In genomic region chr11:67435727-67436458, GRCh38 we compare ENCODE assay signal across 1 cellular context.
TF ChIP-seq lines count a peak whose summit lies in the region.

No MANE protein-coding gene starts in this region.

TF ChIP-seq in GM12878, 131 proteins besides CTCF, POLR2A, EP300 and RAD21:
- TF ChIP-seq LARP7 (IDR thresholded peaks at IDR 0.05), result peak; percentile 21; the same call in 1 of the 2 replicates
- TF ChIP-seq, protein P1, sequence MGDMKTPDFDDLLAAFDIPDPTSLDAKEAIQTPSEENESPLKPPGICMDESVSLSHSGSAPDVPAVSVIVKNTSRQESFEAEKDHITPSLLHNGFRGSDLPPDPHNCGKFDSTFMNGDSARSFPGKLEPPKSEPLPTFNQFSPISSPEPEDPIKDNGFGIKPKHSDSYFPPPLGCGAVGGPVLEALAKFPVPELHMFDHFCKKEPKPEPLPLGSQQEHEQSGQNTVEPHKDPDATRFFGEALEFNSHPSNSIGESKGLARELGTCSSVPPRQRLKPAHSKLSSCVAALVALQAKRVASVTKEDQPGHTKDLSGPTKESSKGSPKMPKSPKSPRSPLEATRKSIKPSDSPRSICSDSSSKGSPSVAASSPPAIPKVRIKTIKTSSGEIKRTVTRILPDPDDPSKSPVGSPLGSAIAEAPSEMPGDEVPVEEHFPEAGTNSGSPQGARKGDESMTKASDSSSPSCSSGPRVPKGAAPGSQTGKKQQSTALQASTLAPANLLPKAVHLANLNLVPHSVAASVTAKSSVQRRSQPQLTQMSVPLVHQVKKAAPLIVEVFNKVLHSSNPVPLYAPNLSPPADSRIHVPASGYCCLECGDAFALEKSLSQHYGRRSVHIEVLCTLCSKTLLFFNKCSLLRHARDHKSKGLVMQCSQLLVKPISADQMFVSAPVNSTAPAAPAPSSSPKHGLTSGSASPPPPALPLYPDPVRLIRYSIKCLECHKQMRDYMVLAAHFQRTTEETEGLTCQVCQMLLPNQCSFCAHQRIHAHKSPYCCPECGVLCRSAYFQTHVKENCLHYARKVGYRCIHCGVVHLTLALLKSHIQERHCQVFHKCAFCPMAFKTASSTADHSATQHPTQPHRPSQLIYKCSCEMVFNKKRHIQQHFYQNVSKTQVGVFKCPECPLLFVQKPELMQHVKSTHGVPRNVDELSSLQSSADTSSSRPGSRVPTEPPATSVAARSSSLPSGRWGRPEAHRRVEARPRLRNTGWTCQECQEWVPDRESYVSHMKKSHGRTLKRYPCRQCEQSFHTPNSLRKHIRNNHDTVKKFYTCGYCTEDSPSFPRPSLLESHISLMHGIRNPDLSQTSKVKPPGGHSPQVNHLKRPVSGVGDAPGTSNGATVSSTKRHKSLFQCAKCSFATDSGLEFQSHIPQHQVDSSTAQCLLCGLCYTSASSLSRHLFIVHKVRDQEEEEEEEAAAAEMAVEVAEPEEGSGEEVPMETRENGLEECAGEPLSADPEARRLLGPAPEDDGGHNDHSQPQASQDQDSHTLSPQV (IDR thresholded peaks at IDR 0.05), result no peak
- no peak for TF ChIP-seq YBX1 (IDR thresholded peaks at IDR 0.05)
- TF ChIP-seq PRDM15 (CRISPR knock-in tag; IDR thresholded peaks at IDR 0.05), result no peak
- 0 out of 2 replicates have a peak, but pooled peaks have one; percentile 49 for TF ChIP-seq SMAD5 (IDR thresholded peaks at IDR 0.05; ENCODE audit: low read depth)
- peak; percentile 82 for TF ChIP-seq POLR2AphosphoS5 (IDR thresholded peaks at IDR 0.05; ENCODE audit: low read length)
- TF ChIP-seq, protein P2, sequence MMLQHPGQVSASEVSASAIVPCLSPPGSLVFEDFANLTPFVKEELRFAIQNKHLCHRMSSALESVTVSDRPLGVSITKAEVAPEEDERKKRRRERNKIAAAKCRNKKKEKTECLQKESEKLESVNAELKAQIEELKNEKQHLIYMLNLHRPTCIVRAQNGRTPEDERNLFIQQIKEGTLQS (IDR thresholded peaks at IDR 0.05; ENCODE audit: borderline replicate concordance, extremely low read depth, low read depth, low read length), result no peak
- TF ChIP-seq BACH1 (IDR thresholded peaks at IDR 0.05; ENCODE audit: borderline replicate concordance), result 0 out of 2 replicates have a peak, but pooled peaks have one; percentile 13
- no peak for TF ChIP-seq RCOR1 (conservative IDR thresholded peaks at IDR 0.05; ENCODE audit: low read depth, low read length)
TF ChIP-seq in GM12878: peak in this region for 4.
